ENCODE assay signal across 8 cellular contexts in genomic region chr12:112978163-112979081, GRCh38. TPM values are rescaled to one million over a fixed set of nuclear protein-coding genes. Genes with fewer than 3 reads are reported as not detected.
DNase-seq lines count a peak whose midpoint lies in the region; ATAC-seq and TF ChIP-seq lines count a peak whose summit lies in the region.

Gene OAS2, plus strand, starts transcription at chr12:112978519. Its CDS starts 90 bp downstream, at chr12:112978609.

- peak within 1 kb of the TSS; percentile 83 for H3K27ac ChIP-seq in colonic mucosa
- no peak within 1 kb of the TSS for H3K27ac ChIP-seq in mesenchymal stem cell (ENCODE audit: low read length, poor library complexity, severe bottlenecking)

- H4K91ac ChIP-seq in mesenchymal stem cell (ENCODE audit: low read length) = no peak within 1 kb of the TSS

- H3K4me3 ChIP-seq in AG09309 (ENCODE audit: control insufficient read depth, low read depth, low read length) = peak within 1 kb of the TSS; percentile 59
- peak within 1 kb of the TSS; percentile 36 for H3K4me3 ChIP-seq in colonic mucosa
- H3K4me3 ChIP-seq in mesenchymal stem cell (ENCODE audit: insufficient read depth in 1 of 2, low read depth in 1 of 2, low read length in 2 of 2) = peak within 1 kb of the TSS in 1 of 2 experiments; percentile 85

- H3K27me3 ChIP-seq in colonic mucosa (no peaks in the 10 kb centered on the region), mesenchymal stem cell (ENCODE audit: control insufficient read depth in 1 of 2, insufficient read depth in 1 of 2, low read length in 2 of 2) (no peaks in the 10 kb centered on the region)

- no peak within 1 kb of the TSS for H2BK120ac ChIP-seq in mesenchymal stem cell (ENCODE audit: low read depth, low read length)

- no peak within 1 kb of the TSS for H3K14ac ChIP-seq in mesenchymal stem cell (ENCODE audit: low read length in 2 of 2)

- ATAC-seq in GM19324 (IDR thresholded peaks at IDR 0.05; ENCODE audit: low FRiP score, unreplicated experiment) (peak; percentile 85), HG03460 (IDR thresholded peaks at IDR 0.05; ENCODE audit: unreplicated experiment) (peak; percentile 90)
- ATAC-seq in activated CD4-positive, CD25-positive, alpha-beta regulatory T cell treated with anti-CD3 and anti-CD28 coated beads, Interleukin-2, amount 50 U/mL, for 24 hours = peak; percentile 93 to 94

- no peak within 1 kb of the TSS for H2AFZ ChIP-seq in mesenchymal stem cell (ENCODE audit: low read depth, low read length)

- peak; percentile 69 for DNase-seq in AG09309 (ENCODE audit: low read depth)
- peak; percentile 61 for DNase-seq in colonic mucosa
- DNase-seq in mesenchymal stem cell = peak; percentile 57
- peak; percentile 44 to 59 for DNase-seq in stimulated activated CD8-positive, alpha-beta memory T cell treated with anti-CD3 and anti-CD28 coated beads, Interleukin-7, amount 100 ng/mL, for 1 hour (ENCODE audit: low read depth in 2 of 2)
- DNase-seq in NCI-H1048 (lab: John Stamatoyannopoulos, UW) = no peak

- H2BK5ac ChIP-seq in mesenchymal stem cell (ENCODE audit: low read depth, low read length, poor library complexity, severe bottlenecking) = no peak within 1 kb of the TSS

- TF ChIP-seq CTCF in AG09309 (IDR thresholded peaks at IDR 0.05; ENCODE audit: control insufficient read depth, insufficient read depth, low read depth, low read length, missing control alignments) = no peak
- no peak for TF ChIP-seq CTCF in colonic mucosa (IDR thresholded peaks at IDR 0.05)

- no peak within 1 kb of the TSS for H2AK5ac ChIP-seq in mesenchymal stem cell (ENCODE audit: low read length, severe bottlenecking)

- H2BK15ac ChIP-seq in mesenchymal stem cell (ENCODE audit: low read depth, poor library complexity, severe bottlenecking) = no peak within 1 kb of the TSS

- H3K4ac ChIP-seq in mesenchymal stem cell (ENCODE audit: low read depth in 1 of 2, low read length in 2 of 2) = no peak within 1 kb of the TSS

- no peak within 1 kb of the TSS for H3K23ac ChIP-seq in mesenchymal stem cell (ENCODE audit: low read length in 2 of 2)

- no peaks in the 10 kb centered on the region for H3K4me1 ChIP-seq in colonic mucosa
- H3K4me1 ChIP-seq in mesenchymal stem cell (ENCODE audit: control insufficient read depth, insufficient read depth, low read depth, low read length) = peaks cover 1% of the 10 kb centered on the region

- intact Hi-C loops in colonic mucosa (cut with DNase I) = no loop called here

- H3K18ac ChIP-seq in mesenchymal stem cell (ENCODE audit: low read depth in 1 of 2, low read length in 2 of 2) = no peak within 1 kb of the TSS

- no peak within 1 kb of the TSS for H3K4me2 ChIP-seq in mesenchymal stem cell (ENCODE audit: low read length, poor library complexity, severe bottlenecking)

- WGBS in mesenchymal stem cell = 73% methylated on average over 19 of the region's 19 CpGs

- no peaks in the 10 kb centered on the region for H3K79me1 ChIP-seq in mesenchymal stem cell (replicated peaks; ENCODE audit: low read length, poor library complexity, severe bottlenecking)

- H3K9ac ChIP-seq in colonic mucosa (ENCODE audit: low read depth in 2 of 2, low read length in 2 of 2) (peak within 1 kb of the TSS; percentile 41 to 70), mesenchymal stem cell (ENCODE audit: low read length) (peak within 1 kb of the TSS; percentile 93)

- no peaks in the 10 kb centered on the region for H3K36me3 ChIP-seq in colonic mucosa
- no peaks in the 10 kb centered on the region for H3K36me3 ChIP-seq in mesenchymal stem cell (ENCODE audit: control insufficient read depth in 1 of 2, insufficient read depth in 2 of 2, low read depth in 1 of 2, low read length in 2 of 2)

- H2BK12ac ChIP-seq in mesenchymal stem cell (ENCODE audit: low read length in 2 of 2) = no peak within 1 kb of the TSS

- H3K9me3 ChIP-seq in colonic mucosa = no peaks in the 10 kb centered on the region
- peaks cover 5% of the 10 kb centered on the region for H3K9me3 ChIP-seq in mesenchymal stem cell (ENCODE audit: control insufficient read depth, low read length)

- H4K8ac ChIP-seq in mesenchymal stem cell (ENCODE audit: low read length) = peak within 1 kb of the TSS; percentile 32

RNA-seq across cellular contexts. Expression of gene OAS2, which starts in this region (rescaled TPM):
- total RNA-seq in colonic mucosa = 1 to 10 TPM; 3.0 to 3.2 TPM
- polyA plus RNA-seq in mesenchymal stem cell (2013, experiment 1 of 2) = 0.48 TPM
- polyA plus RNA-seq in mesenchymal stem cell (2013, experiment 2 of 2) = 0.41 TPM
